In the genomic region with DNA sequence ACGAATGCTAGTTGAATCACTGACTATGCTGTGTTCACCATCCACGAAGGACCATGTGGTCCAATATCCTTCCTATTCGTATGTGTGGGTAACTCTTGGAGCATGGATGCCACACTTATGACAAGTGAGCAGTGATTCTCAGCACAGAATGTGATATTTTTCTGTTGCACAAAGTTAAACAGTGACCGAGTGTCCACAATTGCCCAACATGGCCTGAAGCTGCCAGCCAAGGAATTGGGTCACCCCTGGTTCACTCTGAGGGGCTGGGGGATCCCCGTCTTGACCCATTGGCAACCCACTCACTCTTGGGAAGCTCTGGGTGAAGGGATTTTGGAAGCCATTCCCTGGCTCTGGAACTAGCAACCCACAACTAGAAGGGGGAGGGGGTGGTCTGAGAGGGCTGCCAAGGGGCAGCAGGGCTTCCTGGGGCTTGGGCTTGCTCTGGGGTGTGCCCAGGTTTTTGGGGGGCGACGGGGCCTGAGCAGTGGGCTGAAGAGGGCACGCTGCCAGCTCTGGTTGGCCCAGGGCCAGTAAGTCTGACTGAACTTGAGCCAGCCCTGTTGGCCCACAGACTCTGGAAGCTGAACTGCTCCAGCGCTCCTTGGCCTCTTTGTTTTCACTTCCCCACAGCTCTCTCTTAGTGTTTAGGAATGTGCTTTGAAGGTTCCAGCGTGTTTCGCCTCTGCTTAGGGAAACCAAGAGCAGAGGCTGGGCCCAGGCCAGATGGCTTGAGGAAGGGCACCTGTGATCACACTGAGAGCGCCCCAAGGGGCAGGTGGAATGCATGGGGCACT, we compare ENCODE assay signal across 11 cellular contexts. TPM values are rescaled to one million over a fixed set of nuclear protein-coding genes. Genes with fewer than 3 reads are reported as not detected.
DNase-seq lines count a peak whose midpoint lies in the region; ATAC-seq and TF ChIP-seq lines count a peak whose summit lies in the region.
"Had no signal": no experiment of that assay in that cellular context is flagged by ENCODE, and none has a peak within 500 bp of the region (broad histone marks: within the 10 kb centered on the region; RNA-seq: fewer than 3 reads in every experiment).

No MANE protein-coding gene starts in this region.

- no peak for TF ChIP-seq CTCF in omental fat pad (IDR thresholded peaks at IDR 0.05)

- DNase-seq in AG20443 (ENCODE audit: low spot score) = peak; percentile 40
- DNase-seq in Right ventricle myocardium superior = peak; percentile 47
- no peak for DNase-seq in omental fat pad (ENCODE audit: low spot score)
- DNase-seq in activated CD4-positive, alpha-beta T cell treated with anti-CD3 and anti-CD28 coated beads, Interleukin-2, amount 50 U/mL, for 4 hours = no peak
- DNase-seq: AML-193; NCI-H2107; stimulated activated naive CD8-positive, alpha-beta T cell treated with anti-CD3 and anti-CD28 coated beads, Interleukin-15, Interleukin-2, amounts not matched to agents 100 U/mL and 50 U/mL, for 24 hours had no signal

- ATAC-seq in SK-N-SH treated with all-trans-retinoic acid at 6 μM for 48 hours (peak; percentile 79), Right ventricle myocardium superior (ENCODE audit: poor library complexity) (peak; percentile 72), omental fat pad (ENCODE audit: low FRiP score) (peak; percentile 80), HG02970 (IDR thresholded peaks at IDR 0.05; ENCODE audit: low FRiP score, unreplicated experiment) (no peak), HG03342 (IDR thresholded peaks at IDR 0.05; ENCODE audit: unreplicated experiment) (no peak), HG03571 (IDR thresholded peaks at IDR 0.05; ENCODE audit: unreplicated experiment) (no peak)
- ATAC-seq: stimulated activated naive CD8-positive, alpha-beta T cell treated with anti-CD3 and anti-CD28 coated beads, Interleukin-15, Interleukin-2, amounts not matched to agents 100 U/mL and 50 U/mL, for 24 hours had no signal

- intact Hi-C loops in Right ventricle myocardium superior (cut with DNase I) = no loop called here

TF ChIP-seq in SK-N-SH treated with all-trans-retinoic acid at 6 μM for 48 hours, 23 proteins besides CTCF, POLR2A, EP300 and RAD21:
- TF ChIP-seq ESRRG (CRISPR knock-in tag; IDR thresholded peaks at IDR 0.05) = no peak
- no peak for TF ChIP-seq PPARA (CRISPR knock-in tag; IDR thresholded peaks at IDR 0.05; ENCODE audit: borderline replicate concordance)
- TF ChIP-seq, protein P1, sequence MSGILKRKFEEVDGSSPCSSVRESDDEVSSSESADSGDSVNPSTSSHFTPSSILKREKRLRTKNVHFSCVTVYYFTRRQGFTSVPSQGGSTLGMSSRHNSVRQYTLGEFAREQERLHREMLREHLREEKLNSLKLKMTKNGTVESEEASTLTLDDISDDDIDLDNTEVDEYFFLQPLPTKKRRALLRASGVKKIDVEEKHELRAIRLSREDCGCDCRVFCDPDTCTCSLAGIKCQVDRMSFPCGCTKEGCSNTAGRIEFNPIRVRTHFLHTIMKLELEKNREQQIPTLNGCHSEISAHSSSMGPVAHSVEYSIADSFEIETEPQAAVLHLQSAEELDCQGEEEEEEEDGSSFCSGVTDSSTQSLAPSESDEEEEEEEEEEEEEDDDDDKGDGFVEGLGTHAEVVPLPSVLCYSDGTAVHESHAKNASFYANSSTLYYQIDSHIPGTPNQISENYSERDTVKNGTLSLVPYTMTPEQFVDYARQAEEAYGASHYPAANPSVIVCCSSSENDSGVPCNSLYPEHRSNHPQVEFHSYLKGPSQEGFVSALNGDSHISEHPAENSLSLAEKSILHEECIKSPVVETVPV (CRISPR knock-in tag; IDR thresholded peaks at IDR 0.05) = no peak
- TF ChIP-seq CSDC2 (CRISPR knock-in tag; IDR thresholded peaks at IDR 0.05) = no peak
- no peak for TF ChIP-seq GLIS3 (CRISPR knock-in tag; IDR thresholded peaks at IDR 0.05)
- TF ChIP-seq, protein P2, sequence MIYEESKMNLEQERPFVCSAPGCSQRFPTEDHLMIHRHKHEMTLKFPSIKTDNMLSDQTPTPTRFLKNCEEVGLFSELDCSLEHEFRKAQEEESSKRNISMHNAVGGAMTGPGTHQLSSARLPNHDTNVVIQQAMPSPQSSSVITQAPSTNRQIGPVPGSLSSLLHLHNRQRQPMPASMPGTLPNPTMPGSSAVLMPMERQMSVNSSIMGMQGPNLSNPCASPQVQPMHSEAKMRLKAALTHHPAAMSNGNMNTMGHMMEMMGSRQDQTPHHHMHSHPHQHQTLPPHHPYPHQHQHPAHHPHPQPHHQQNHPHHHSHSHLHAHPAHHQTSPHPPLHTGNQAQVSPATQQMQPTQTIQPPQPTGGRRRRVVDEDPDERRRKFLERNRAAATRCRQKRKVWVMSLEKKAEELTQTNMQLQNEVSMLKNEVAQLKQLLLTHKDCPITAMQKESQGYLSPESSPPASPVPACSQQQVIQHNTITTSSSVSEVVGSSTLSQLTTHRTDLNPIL (CRISPR knock-in tag; IDR thresholded peaks at IDR 0.05; ENCODE audit: low read depth) = no peak
- no peak for TF ChIP-seq BACH2 (CRISPR knock-in tag; IDR thresholded peaks at IDR 0.05; ENCODE audit: borderline replicate concordance)

RNA-seq across cellular contexts. Expression of a gene that starts 43.1 kb away (rescaled TPM):
- total RNA-seq in Right ventricle myocardium superior (14.0 TPM), omental fat pad (10 to 100 TPM; 12.8 to 28.8 (median 18.6) TPM)

Comparison
In these comparisons a context has a peak if more than half of its experiments do, and no peak if none do; other contexts are left out.
1. DNase-seq: peak in AG20443 (single experiment) and Right ventricle myocardium superior (single experiment); none in omental fat pad (single experiment) and activated CD4-positive, alpha-beta T cell treated with anti-CD3 and anti-CD28 coated beads, Interleukin-2, amount 50 U/mL, for 4 hours (0 of 2).
2. ATAC-seq: peak in SK-N-SH treated with all-trans-retinoic acid at 6 μM for 48 hours (single experiment), Right ventricle myocardium superior (single experiment) and omental fat pad (single experiment); none in HG02970 (single experiment), HG03342 (single experiment) and HG03571 (single experiment).